ENCODE assay signal across 11 cellular contexts in the genomic region with DNA sequence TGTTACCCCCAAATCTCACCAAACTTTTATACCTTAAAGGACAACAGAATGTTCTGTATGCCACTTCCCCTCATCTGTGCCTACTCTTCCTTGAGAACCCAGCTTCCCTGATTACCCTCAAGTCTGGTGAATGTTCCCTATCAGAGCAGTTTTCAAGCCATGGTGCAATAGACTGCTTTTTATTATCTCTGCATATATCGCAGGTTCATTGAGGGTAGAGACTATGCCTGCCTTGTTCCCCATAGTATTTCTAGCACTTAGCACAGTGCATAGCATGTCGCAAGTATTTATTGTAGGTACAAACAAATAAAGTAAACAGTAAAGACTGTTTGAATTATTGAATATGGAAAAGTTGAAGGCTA.
DNase-seq lines count a peak whose midpoint lies in the region; ATAC-seq, FAIRE-seq and TF ChIP-seq lines count a peak whose summit lies in the region.
"Had no signal": no experiment of that assay in that cellular context is flagged by ENCODE, and none has a peak within 500 bp of the region (broad histone marks: within the 10 kb centered on the region; RNA-seq: fewer than 3 reads in every experiment).

No MANE protein-coding gene starts in this region.

- ATAC-seq in right lobe of liver (peak; percentile 35 to 45 (median 42)), HepG2 (no peak)

- TF ChIP-seq EP300 in HepG2 (IDR thresholded peaks at IDR 0.05; ENCODE audit: low read depth in 2 of 2, low read length in 2 of 2) (no peak), HepG2 (CRISPR knock-in tag; IDR thresholded peaks at IDR 0.05; ENCODE audit: borderline replicate concordance) (no peak)

- no peaks in the 10 kb centered on the region for H3K9me3 ChIP-seq in right lobe of liver
- no peaks in the 10 kb centered on the region for H3K9me3 ChIP-seq in HepG2 (ENCODE audit: low read length)
- no peaks in the 10 kb centered on the region for H3K9me3 ChIP-seq in SK-N-MC (ENCODE audit: low read depth, low read length)
- H3K9me3 ChIP-seq: ascending aorta had no signal

- H3K4me3 ChIP-seq in right lobe of liver, result no peak overlapping the region
- no peak overlapping the region for H3K4me3 ChIP-seq in HepG2 (replicated peaks in 1 of 3; ENCODE audit: insufficient read depth in 1 of 3, low read depth in 2 of 3, low read length in 3 of 3)
- peak overlapping the region; percentile 32 for H3K4me3 ChIP-seq in SK-N-MC
- H3K4me3 ChIP-seq: ascending aorta had no signal

- no TSS peak for BruUV-seq in HepG2 (replicated peaks; lab: Mats Ljungman, UMichigan)

- FAIRE-seq in HepG2 (lab: Jason Lieb, UNC) (no peak), urothelium cell line (lab: Jason Lieb, UNC) (no peak)

- DNase-seq in right lobe of liver, result no peak
- DNase-seq in HepG2 (ENCODE audit: low spot score), result no peak
- no peak for DNase-seq in SK-N-MC (ENCODE audit: low read depth, low spot score)
- no peak for DNase-seq in amniotic stem cell (lab: John Stamatoyannopoulos, UW)
- DNase-seq in amygdala (lab: John Stamatoyannopoulos, UW), result no peak
- no peak for DNase-seq in urothelium cell line (ENCODE audit: low spot score)
- DNase-seq in DMS79 treated with DMSO at 0.1 percent for 48 hours (lab: John Stamatoyannopoulos, UW), result no peak
- DNase-seq: NCI-H1092, posterior cingulate gyrus had no signal

- CTCF ChIA-PET in HepG2 (lab: Yijun Ruan, JAX; ENCODE audit: low intra/inter-chr PET ratio, low total read pairs), result no interaction called here

- POLR2A ChIA-PET in HepG2 (lab: Yijun Ruan, JAX), result no interaction called here

- H3K4me2 ChIP-seq in HepG2 (ENCODE audit: low read depth, low read length), result no peak overlapping the region

- no peaks in the 10 kb centered on the region for H3K4me1 ChIP-seq in right lobe of liver
- no peaks in the 10 kb centered on the region for H3K4me1 ChIP-seq in HepG2 (ENCODE audit: insufficient read depth, low read length)
- H3K4me1 ChIP-seq: ascending aorta had no signal

- intact Hi-C loops in right lobe of liver (cut with DNase I), result no loop called here
- intact Hi-C loops in HepG2 (cut with micrococcal nuclease; ENCODE audit: unreplicated experiment), result no loop called here

- H3K36me3 ChIP-seq in right lobe of liver (no peaks in the 10 kb centered on the region), HepG2 (replicated peaks in 1 of 2; ENCODE audit: control insufficient read depth in 1 of 2, insufficient read depth in 2 of 2, low read length in 2 of 2) (peaks cover 0 to 11% of the 10 kb centered on the region in 2 experiments; a peak in 2 of 5 replicates), SK-N-MC (ENCODE audit: insufficient read depth, low read length) (no peaks in the 10 kb centered on the region)
- H3K36me3 ChIP-seq: ascending aorta had no signal

- H3K79me2 ChIP-seq in HepG2 (ENCODE audit: insufficient read depth, low read length), result no peaks in the 10 kb centered on the region

- WGBS in right lobe of liver (ENCODE audit: insufficient coverage, low coverage, low lambda C conversion rate, missing lambda C conversion rate), result 18% methylated on average over 2 of the region's 2 CpGs
- WGBS in HepG2 (ENCODE audit: low lambda C conversion rate), result 51% methylated on average over 2 of the region's 2 CpGs

- no peak for TF ChIP-seq CTCF in right lobe of liver (IDR thresholded peaks at IDR 0.05)
- TF ChIP-seq CTCF in HepG2 (CRISPR knock-in tag; IDR thresholded peaks at IDR 0.05), result no peak

- TF ChIP-seq POLR2A in right lobe of liver (IDR thresholded peaks at IDR 0.05) (no peak), HepG2 (IDR thresholded peaks at IDR 0.05; ENCODE audit: insufficient read depth in 1 of 2, low read depth in 2 of 2, low read length in 2 of 2) (no peak)

- no peak overlapping the region for H2AFZ ChIP-seq in HepG2 (ENCODE audit: low read length)

- in situ Hi-C loops in HepG2 (cut with HindIII; ENCODE audit: extremely low pct_ligation_motif_present, low pct_unique_long_range_greater_than_20kb), result no loop called here

- H3K9ac ChIP-seq in HepG2 (ENCODE audit: insufficient read depth, low read depth, low read length) (no peak overlapping the region), SK-N-MC (ENCODE audit: insufficient read length) (no peak overlapping the region)

- H3K27ac ChIP-seq in right lobe of liver (peak overlapping the region in 1 of 3 donors; percentile 10), HepG2 (ENCODE audit: extremely low read length, insufficient read depth, low read length) (no peak overlapping the region), SK-N-MC (peak overlapping the region; percentile 93), layer of hippocampus (ENCODE audit: low read depth, low read length) (peak overlapping the region; percentile 14)
- H3K27ac ChIP-seq: ascending aorta had no signal

- TF ChIP-seq RAD21 in HepG2 (CRISPR knock-in tag; IDR thresholded peaks at IDR 0.05), result no peak

- no peaks in the 10 kb centered on the region for H4K20me1 ChIP-seq in HepG2 (ENCODE audit: insufficient read depth, low read length)

- no peaks in the 10 kb centered on the region for H3K27me3 ChIP-seq in right lobe of liver
- no peaks in the 10 kb centered on the region for H3K27me3 ChIP-seq in HepG2 (ENCODE audit: control insufficient read depth in 1 of 2, insufficient read depth in 2 of 2, low read length in 2 of 2)
- no peaks in the 10 kb centered on the region for H3K27me3 ChIP-seq in layer of hippocampus (ENCODE audit: control insufficient read depth, insufficient read depth, low read length)
- H3K27me3 ChIP-seq: ascending aorta had no signal

TF ChIP-seq in HepG2, 621 proteins besides CTCF, POLR2A, EP300 and RAD21:
- TF ChIP-seq, protein P1, sequence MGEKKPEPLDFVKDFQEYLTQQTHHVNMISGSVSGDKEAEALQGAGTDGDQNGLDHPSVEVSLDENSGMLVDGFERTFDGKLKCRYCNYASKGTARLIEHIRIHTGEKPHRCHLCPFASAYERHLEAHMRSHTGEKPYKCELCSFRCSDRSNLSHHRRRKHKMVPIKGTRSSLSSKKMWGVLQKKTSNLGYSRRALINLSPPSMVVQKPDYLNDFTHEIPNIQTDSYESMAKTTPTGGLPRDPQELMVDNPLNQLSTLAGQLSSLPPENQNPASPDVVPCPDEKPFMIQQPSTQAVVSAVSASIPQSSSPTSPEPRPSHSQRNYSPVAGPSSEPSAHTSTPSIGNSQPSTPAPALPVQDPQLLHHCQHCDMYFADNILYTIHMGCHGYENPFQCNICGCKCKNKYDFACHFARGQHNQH (CRISPR knock-in tag; IDR thresholded peaks at IDR 0.05), result no peak
- TF ChIP-seq YY1 (IDR thresholded peaks at IDR 0.05; ENCODE audit: insufficient read depth, insufficient replicate concordance, low read depth, low read length) (no peak), FOXC1 (CRISPR knock-in tag; IDR thresholded peaks at IDR 0.05; ENCODE audit: borderline replicate concordance) (no peak), HNRNPH1 (optimal IDR thresholded peaks at IDR 0.05; ENCODE audit: low read depth, low read length) (no peak), ZNF17 (CRISPR knock-in tag; IDR thresholded peaks at IDR 0.05) (no peak), ZNF546 (CRISPR knock-in tag; conservative IDR thresholded peaks at IDR 0.05) (no peak), ZNF124 (CRISPR knock-in tag; IDR thresholded peaks at IDR 0.05) (no peak), ZNF761 (CRISPR knock-in tag; conservative IDR thresholded peaks at IDR 0.05) (no peak), SNRNP70 (IDR thresholded peaks at IDR 0.05; ENCODE audit: low read depth, low read length) (no peak), ZNF496 (CRISPR knock-in tag; IDR thresholded peaks at IDR 0.05; ENCODE audit: insufficient replicate concordance) (no peak)
- TF ChIP-seq, protein P2, sequence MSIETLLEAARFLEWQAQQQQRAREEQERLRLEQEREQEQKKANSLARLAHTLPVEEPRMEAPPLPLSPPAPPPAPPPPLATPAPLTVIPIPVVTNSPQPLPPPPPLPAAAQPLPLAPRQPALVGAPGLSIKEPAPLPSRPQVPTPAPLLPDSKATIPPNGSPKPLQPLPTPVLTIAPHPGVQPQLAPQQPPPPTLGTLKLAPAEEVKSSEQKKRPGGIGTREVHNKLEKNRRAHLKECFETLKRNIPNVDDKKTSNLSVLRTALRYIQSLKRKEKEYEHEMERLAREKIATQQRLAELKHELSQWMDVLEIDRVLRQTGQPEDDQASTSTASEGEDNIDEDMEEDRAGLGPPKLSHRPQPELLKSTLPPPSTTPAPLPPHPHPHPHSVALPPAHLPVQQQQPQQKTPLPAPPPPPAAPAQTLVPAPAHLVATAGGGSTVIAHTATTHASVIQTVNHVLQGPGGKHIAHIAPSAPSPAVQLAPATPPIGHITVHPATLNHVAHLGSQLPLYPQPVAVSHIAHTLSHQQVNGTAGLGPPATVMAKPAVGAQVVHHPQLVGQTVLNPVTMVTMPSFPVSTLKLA (IDR thresholded peaks at IDR 0.05), result no peak
- TF ChIP-seq, protein P3, sequence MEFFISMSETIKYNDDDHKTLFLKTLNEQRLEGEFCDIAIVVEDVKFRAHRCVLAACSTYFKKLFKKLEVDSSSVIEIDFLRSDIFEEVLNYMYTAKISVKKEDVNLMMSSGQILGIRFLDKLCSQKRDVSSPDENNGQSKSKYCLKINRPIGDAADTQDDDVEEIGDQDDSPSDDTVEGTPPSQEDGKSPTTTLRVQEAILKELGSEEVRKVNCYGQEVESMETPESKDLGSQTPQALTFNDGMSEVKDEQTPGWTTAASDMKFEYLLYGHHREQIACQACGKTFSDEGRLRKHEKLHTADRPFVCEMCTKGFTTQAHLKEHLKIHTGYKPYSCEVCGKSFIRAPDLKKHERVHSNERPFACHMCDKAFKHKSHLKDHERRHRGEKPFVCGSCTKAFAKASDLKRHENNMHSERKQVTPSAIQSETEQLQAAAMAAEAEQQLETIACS (CRISPR knock-in tag; IDR thresholded peaks at IDR 0.05), result no peak
- TF ChIP-seq, protein P4, sequence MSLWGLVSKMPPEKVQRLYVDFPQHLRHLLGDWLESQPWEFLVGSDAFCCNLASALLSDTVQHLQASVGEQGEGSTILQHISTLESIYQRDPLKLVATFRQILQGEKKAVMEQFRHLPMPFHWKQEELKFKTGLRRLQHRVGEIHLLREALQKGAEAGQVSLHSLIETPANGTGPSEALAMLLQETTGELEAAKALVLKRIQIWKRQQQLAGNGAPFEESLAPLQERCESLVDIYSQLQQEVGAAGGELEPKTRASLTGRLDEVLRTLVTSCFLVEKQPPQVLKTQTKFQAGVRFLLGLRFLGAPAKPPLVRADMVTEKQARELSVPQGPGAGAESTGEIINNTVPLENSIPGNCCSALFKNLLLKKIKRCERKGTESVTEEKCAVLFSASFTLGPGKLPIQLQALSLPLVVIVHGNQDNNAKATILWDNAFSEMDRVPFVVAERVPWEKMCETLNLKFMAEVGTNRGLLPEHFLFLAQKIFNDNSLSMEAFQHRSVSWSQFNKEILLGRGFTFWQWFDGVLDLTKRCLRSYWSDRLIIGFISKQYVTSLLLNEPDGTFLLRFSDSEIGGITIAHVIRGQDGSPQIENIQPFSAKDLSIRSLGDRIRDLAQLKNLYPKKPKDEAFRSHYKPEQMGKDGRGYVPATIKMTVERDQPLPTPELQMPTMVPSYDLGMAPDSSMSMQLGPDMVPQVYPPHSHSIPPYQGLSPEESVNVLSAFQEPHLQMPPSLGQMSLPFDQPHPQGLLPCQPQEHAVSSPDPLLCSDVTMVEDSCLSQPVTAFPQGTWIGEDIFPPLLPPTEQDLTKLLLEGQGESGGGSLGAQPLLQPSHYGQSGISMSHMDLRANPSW (CRISPR knock-in tag; IDR thresholded peaks at IDR 0.05; ENCODE audit: borderline replicate concordance), result no peak
